ENCODE assay signal across 19 cellular contexts in genomic region chr22:48578138-48579034, GRCh38.
A peak's percentile ranks its signal among the peaks of the same experiment; 100 is the strongest.
DNase-seq lines count a peak whose midpoint lies in the region; ATAC-seq and TF ChIP-seq lines count a peak whose summit lies in the region.
"Had no signal": no experiment of that assay in that cellular context is flagged by ENCODE, and none has a peak within 500 bp of the region (broad histone marks: within the 10 kb centered on the region; RNA-seq: fewer than 3 reads in every experiment).

No MANE protein-coding gene starts in this region.

- peaks cover 25% of the 10 kb centered on the region for H3K27me3 Mint-ChIP-seq in stimulated activated naive CD8-positive, alpha-beta T cell treated with anti-CD3 and anti-CD28 coated beads, Interleukin-15, Interleukin-2, amounts not matched to agents 100 ng/mL and 50 ng/mL, for 24 hours
- peaks cover 43% of the 10 kb centered on the region for H3K27me3 Mint-ChIP-seq in stimulated activated naive CD8-positive, alpha-beta T cell treated with anti-CD3 and anti-CD28 coated beads, Interleukin-15, amount 100 ng/mL, for 72 hours
- peaks cover 10% of the 10 kb centered on the region for H3K27me3 Mint-ChIP-seq in endothelial cell (ENCODE audit: unreplicated experiment)
- peaks cover 30% of the 10 kb centered on the region for H3K27me3 Mint-ChIP-seq in type B pancreatic cell

- H3K4me1 Mint-ChIP-seq in stimulated activated naive CD8-positive, alpha-beta T cell treated with anti-CD3 and anti-CD28 coated beads, Interleukin-15, Interleukin-2, amounts not matched to agents 100 ng/mL and 50 ng/mL, for 24 hours (ENCODE audit: low read depth): peaks cover 3% of the 10 kb centered on the region
- no peaks in the 10 kb centered on the region for H3K4me1 Mint-ChIP-seq in stimulated activated naive CD8-positive, alpha-beta T cell treated with anti-CD3 and anti-CD28 coated beads, Interleukin-15, amount 100 ng/mL, for 72 hours
- H3K4me1 Mint-ChIP-seq in endothelial cell (ENCODE audit: unreplicated experiment): no peaks in the 10 kb centered on the region
- peaks cover 12% of the 10 kb centered on the region for H3K4me1 Mint-ChIP-seq in type B pancreatic cell (ENCODE audit: unreplicated experiment)
- H3K4me1 Mint-ChIP-seq in stimulated activated effector memory CD8-positive, alpha-beta T cell treated with anti-CD3 and anti-CD28 coated beads, Interleukin-12 subunit alpha, Interleukin-12 subunit beta, amount 100 ng/mL, for 72 hours: no peaks in the 10 kb centered on the region

- TF ChIP-seq RAD21 in neural cell (conservative IDR thresholded peaks at IDR 0.05): no peak

- TF ChIP-seq CTCF in endothelial cell (IDR thresholded peaks at IDR 0.05; ENCODE audit: unreplicated experiment) (no peak), neural cell (IDR thresholded peaks at IDR 0.05; ENCODE audit: poor library complexity, severe bottlenecking) (no peak), type B pancreatic cell (conservative IDR thresholded peaks at IDR 0.05) (no peak), tibial artery (IDR thresholded peaks at IDR 0.05) (no peak)

- H3K9me3 ChIP-seq in neural cell (ENCODE audit: low read length): no peaks in the 10 kb centered on the region
- no peaks in the 10 kb centered on the region for H3K9me3 ChIP-seq in tibial artery
- H3K9me3 ChIP-seq: mucosa of descending colon, pancreas had no signal

- no peaks in the 10 kb centered on the region for H3K36me3 ChIP-seq in neural cell (ENCODE audit: insufficient read depth, low read length)
- no peaks in the 10 kb centered on the region for H3K36me3 ChIP-seq in tibial artery
- H3K36me3 ChIP-seq: pancreas had no signal

- H3K36me3 Mint-ChIP-seq in stimulated activated naive CD8-positive, alpha-beta T cell treated with anti-CD3 and anti-CD28 coated beads, Interleukin-15, Interleukin-2, amounts not matched to agents 100 ng/mL and 50 ng/mL, for 24 hours (ENCODE audit: low read depth): no peaks in the 10 kb centered on the region
- peaks cover 3% of the 10 kb centered on the region for H3K36me3 Mint-ChIP-seq in endothelial cell (ENCODE audit: low read depth, unreplicated experiment)
- no peaks in the 10 kb centered on the region for H3K36me3 Mint-ChIP-seq in type B pancreatic cell
- H3K36me3 Mint-ChIP-seq in stimulated activated effector memory CD8-positive, alpha-beta T cell treated with anti-CD3 and anti-CD28 coated beads, Interleukin-12 subunit alpha, Interleukin-12 subunit beta, amount 100 ng/mL, for 72 hours: no peaks in the 10 kb centered on the region

- H2AFZ ChIP-seq in neural cell (ENCODE audit: low read depth, low read length): no peak overlapping the region

- intact Hi-C loops in tibial artery (cut with DNase I; ENCODE audit: low total_unique reads): no loop called here

- no peak overlapping the region for H3K4me2 ChIP-seq in neural cell (ENCODE audit: low read length)

- no peaks in the 10 kb centered on the region for H3K79me2 ChIP-seq in neural cell (replicated peaks; ENCODE audit: insufficient read depth, low read length)

- peak overlapping the region; percentile 5 for H3K9ac ChIP-seq in neural cell (ENCODE audit: low read length)

- H3K4me3 ChIP-seq in neural cell (ENCODE audit: low read length) (peak overlapping the region; percentile 64), tibial artery (no peak overlapping the region)
- H3K4me3 ChIP-seq: GM12878, mucosa of descending colon, pancreas, skin epidermis had no signal

- TF ChIP-seq EP300 in neural cell (conservative IDR thresholded peaks at IDR 0.05; ENCODE audit: poor library complexity, severe bottlenecking): no peak

- no peak overlapping the region for H3K27ac Mint-ChIP-seq in stimulated activated naive CD8-positive, alpha-beta T cell treated with anti-CD3 and anti-CD28 coated beads, Interleukin-15, Interleukin-2, amounts not matched to agents 100 ng/mL and 50 ng/mL, for 24 hours
- H3K27ac Mint-ChIP-seq in stimulated activated naive CD8-positive, alpha-beta T cell treated with anti-CD3 and anti-CD28 coated beads, Interleukin-15, amount 100 ng/mL, for 72 hours: no peak overlapping the region
- H3K27ac Mint-ChIP-seq in endothelial cell (ENCODE audit: unreplicated experiment) (no peak overlapping the region), type B pancreatic cell (no peak overlapping the region)
- H3K27ac Mint-ChIP-seq in stimulated activated effector memory CD8-positive, alpha-beta T cell treated with anti-CD3 and anti-CD28 coated beads, Interleukin-12 subunit alpha, Interleukin-12 subunit beta, amount 100 ng/mL, for 72 hours: no peak overlapping the region
- H3K27ac Mint-ChIP-seq: CD4-positive, alpha-beta T cell had no signal

- peak overlapping the region; percentile 25 for H3K4me3 Mint-ChIP-seq in stimulated activated naive CD8-positive, alpha-beta T cell treated with anti-CD3 and anti-CD28 coated beads, Interleukin-15, Interleukin-2, amounts not matched to agents 100 ng/mL and 50 ng/mL, for 24 hours
- H3K4me3 Mint-ChIP-seq in stimulated activated naive CD8-positive, alpha-beta T cell treated with anti-CD3 and anti-CD28 coated beads, Interleukin-15, amount 100 ng/mL, for 72 hours: no peak overlapping the region
- peak overlapping the region; percentile 8 for H3K4me3 Mint-ChIP-seq in endothelial cell (ENCODE audit: unreplicated experiment)
- peak overlapping the region; percentile 65 for H3K4me3 Mint-ChIP-seq in type B pancreatic cell
- no peak overlapping the region for H3K4me3 Mint-ChIP-seq in stimulated activated effector memory CD8-positive, alpha-beta T cell treated with anti-CD3 and anti-CD28 coated beads, Interleukin-12 subunit alpha, Interleukin-12 subunit beta, amount 100 ng/mL, for 72 hours
- H3K4me3 Mint-ChIP-seq: CD4-positive, alpha-beta T cell had no signal

- DNase-seq in stimulated activated naive CD8-positive, alpha-beta T cell treated with anti-CD3 and anti-CD28 coated beads, Interleukin-15, amount 100 ng/mL, for 72 hours: no peak
- no peak for DNase-seq in endothelial cell (ENCODE audit: low spot score)
- no peak for DNase-seq in type B pancreatic cell (ENCODE audit: extremely low spot score, unreplicated experiment)
- DNase-seq in tibial artery: no peak
- no peak for DNase-seq in AG08396 (ENCODE audit: low spot score)
- DNase-seq in stimulated activated effector memory CD8-positive, alpha-beta T cell treated with anti-CD3 and anti-CD28 coated beads, Interleukin-12 subunit alpha, Interleukin-12 subunit beta, amount 100 ng/mL, for 72 hours (ENCODE audit: low spot score in 2 of 2): no peak
- DNase-seq: activated CD4-positive, alpha-beta T cell treated with anti-CD3 and anti-CD28 coated beads, Interleukin-2, amount 50 U/mL, for 4 hours; amniotic stem cell; CD4-positive, alpha-beta T cell; Right ventricle myocardium superior; stimulated activated CD4-positive, alpha-beta T cell treated with anti-CD3 and anti-CD28 coated beads, Interleukin-4, amount 100 ng/mL, for 4 hours had no signal

- no peaks in the 10 kb centered on the region for H3K9me3 Mint-ChIP-seq in stimulated activated naive CD8-positive, alpha-beta T cell treated with anti-CD3 and anti-CD28 coated beads, Interleukin-15, Interleukin-2, amounts not matched to agents 100 ng/mL and 50 ng/mL, for 24 hours
- H3K9me3 Mint-ChIP-seq in stimulated activated naive CD8-positive, alpha-beta T cell treated with anti-CD3 and anti-CD28 coated beads, Interleukin-15, amount 100 ng/mL, for 72 hours: no peaks in the 10 kb centered on the region
- no peaks in the 10 kb centered on the region for H3K9me3 Mint-ChIP-seq in endothelial cell (ENCODE audit: unreplicated experiment)
- H3K9me3 Mint-ChIP-seq in type B pancreatic cell: no peaks in the 10 kb centered on the region
- no peaks in the 10 kb centered on the region for H3K9me3 Mint-ChIP-seq in stimulated activated effector memory CD8-positive, alpha-beta T cell treated with anti-CD3 and anti-CD28 coated beads, Interleukin-12 subunit alpha, Interleukin-12 subunit beta, amount 100 ng/mL, for 72 hours
- H3K9me3 Mint-ChIP-seq: CD4-positive, alpha-beta T cell had no signal

- H3K27ac ChIP-seq in neural cell (ENCODE audit: low read length) (no peak overlapping the region), tibial artery (no peak overlapping the region)
- H3K27ac ChIP-seq: pancreas, skin epidermis, VCaP had no signal

- H3K4me1 ChIP-seq in tibial artery: peaks cover 0 to 15% (median 2%) of the 10 kb centered on the region in 4 donors
- H3K4me1 ChIP-seq: pancreas had no signal

- ATAC-seq in stimulated activated naive CD8-positive, alpha-beta T cell treated with anti-CD3 and anti-CD28 coated beads, Interleukin-15, amount 100 ng/mL, for 72 hours: no peak
- ATAC-seq in stimulated activated effector memory CD8-positive, alpha-beta T cell treated with anti-CD3 and anti-CD28 coated beads, Interleukin-12 subunit alpha, Interleukin-12 subunit beta, amount 100 ng/mL, for 72 hours: no peak
- ATAC-seq: GM12878, HCT116, pancreas had no signal

- H3F3A ChIP-seq in neural cell (ENCODE audit: insufficient read depth, low read length, poor library complexity, severe bottlenecking): no peaks in the 10 kb centered on the region

- no peaks in the 10 kb centered on the region for H3K9me2 ChIP-seq in neural cell (ENCODE audit: insufficient read depth, low read length)

- H4K20me1 ChIP-seq in neural cell (ENCODE audit: insufficient read depth): no peaks in the 10 kb centered on the region

- H3K27me3 ChIP-seq in neural cell (ENCODE audit: insufficient read depth, low read depth, low read length) (no peaks in the 10 kb centered on the region), tibial artery (peaks cover 0 to 54% of the 10 kb centered on the region in 2 donors)

TF ChIP-seq in neural cell, 6 proteins besides CTCF, POLR2A, EP300 and RAD21 (continues in another document):
- TF ChIP-seq EZH2 (IDR thresholded peaks at IDR 0.05; ENCODE audit: borderline replicate concordance, insufficient read depth, low read length, poor library complexity, severe bottlenecking) (no peak), SMC3 (conservative IDR thresholded peaks at IDR 0.05; ENCODE audit: poor library complexity) (no peak), MXI1 (conservative IDR thresholded peaks at IDR 0.05; ENCODE audit: poor library complexity, severe bottlenecking) (no peak), POLR2AphosphoS5 (IDR thresholded peaks at IDR 0.05) (no peak), TAF1 (IDR thresholded peaks at IDR 0.05; ENCODE audit: low read depth) (no peak)

Comparison
In these comparisons a context has a peak if more than half of its experiments do, and no peak if none do; other contexts are left out.
1. H3K4me3 Mint-ChIP-seq: peak in stimulated activated naive CD8-positive, alpha-beta T cell treated with anti-CD3 and anti-CD28 coated beads, Interleukin-15, Interleukin-2, amounts not matched to agents 100 ng/mL and 50 ng/mL, for 24 hours (single experiment), endothelial cell (single experiment) and type B pancreatic cell (single experiment); none in stimulated activated naive CD8-positive, alpha-beta T cell treated with anti-CD3 and anti-CD28 coated beads, Interleukin-15, amount 100 ng/mL, for 72 hours (0 of 2) and stimulated activated effector memory CD8-positive, alpha-beta T cell treated with anti-CD3 and anti-CD28 coated beads, Interleukin-12 subunit alpha, Interleukin-12 subunit beta, amount 100 ng/mL, for 72 hours (single experiment).